8 cellular contexts compared by ENCODE assay signal in genomic region chr10:96833220-96834001, GRCh38. TPM values are rescaled to one million over a fixed set of nuclear protein-coding genes. Genes with fewer than 3 reads are reported as not detected.
DNase-seq lines count a peak whose midpoint lies in the region; ATAC-seq and TF ChIP-seq lines count a peak whose summit lies in the region.

No MANE protein-coding gene starts in this region.

- H3K36me3 ChIP-seq in KMS-11 (ENCODE audit: insufficient read depth): 0 out of 2 replicates have a peak, but pooled peaks cover 3% of the 10 kb centered on the region
- H3K36me3 ChIP-seq in fibroblast of lung (ENCODE audit: control insufficient read depth, insufficient read depth, low read length): no peaks in the 10 kb centered on the region

- H3K27me3 Mint-ChIP-seq in CD4-positive, alpha-beta T cell: no peaks in the 10 kb centered on the region
- no peaks in the 10 kb centered on the region for H3K27me3 Mint-ChIP-seq in activated CD4-positive, alpha-beta memory T cell treated with anti-CD3 and anti-CD28 coated beads, Interleukin-2, amount 10 ng/mL, durations not matched to agents 7 days and 5 days
- no peaks in the 10 kb centered on the region for H3K27me3 Mint-ChIP-seq in natural killer cell (ENCODE audit: low read depth in 2 of 2)

- POLR2A ChIA-PET in CD4-positive, alpha-beta T cell (lab: Charles Lee): interaction anchor here (0.6 to 1.5 kb wide), 5 partner anchors 11 to 744 kb away, joined by 3 to 7 read pairs (median 3); partner anchors contain the start of gene TM9SF3
- POLR2A ChIA-PET in activated CD4-positive, alpha-beta memory T cell treated with anti-CD3 and anti-CD28 coated beads, Interleukin-2, amount 10 ng/mL, durations not matched to agents 7 days and 5 days (lab: Charles Lee): interaction anchor here (0.7 to 1.6 kb wide), 8 partner anchors 8 to 1558 kb away, joined by 3 to 7 read pairs (median 3); partner anchors contain the start of genes R3HCC1L and ZNF518A

- peak overlapping the region; percentile 96 for H3K4me3 Mint-ChIP-seq in CD4-positive, alpha-beta T cell
- H3K4me3 Mint-ChIP-seq in activated CD4-positive, alpha-beta memory T cell treated with anti-CD3 and anti-CD28 coated beads, Interleukin-2, amount 10 ng/mL, durations not matched to agents 7 days and 5 days: peak overlapping the region; percentile 85
- peak overlapping the region; percentile 93 for H3K4me3 Mint-ChIP-seq in natural killer cell

- peak overlapping the region; percentile 4 for H3K27ac ChIP-seq in CD4-positive, alpha-beta T cell (ENCODE audit: low read depth, low read length)
- H3K27ac ChIP-seq in KMS-11 (peak overlapping the region; percentile 21; the same call in 1 of the 2 replicates), fibroblast of lung (ENCODE audit: insufficient read depth, low read length) (peak overlapping the region; percentile 26)

- H3K4me1 ChIP-seq in KMS-11 (ENCODE audit: low read depth, poor library complexity, severe bottlenecking) (peaks cover 56% of the 10 kb centered on the region), fibroblast of lung (ENCODE audit: control insufficient read depth, extremely low read depth, insufficient read depth, low read length) (peaks cover 4% of the 10 kb centered on the region)

- H3K27me3 ChIP-seq in CD4-positive, alpha-beta T cell (ENCODE audit: control insufficient read depth, insufficient read depth, low read length): no peaks in the 10 kb centered on the region
- H3K27me3 ChIP-seq in KMS-11 (ENCODE audit: insufficient read depth, low read depth) (no peaks in the 10 kb centered on the region), fibroblast of lung (ENCODE audit: control insufficient read depth, insufficient read depth, low read length) (no peaks in the 10 kb centered on the region)

- H3K27ac Mint-ChIP-seq in CD4-positive, alpha-beta T cell: peak overlapping the region; percentile 90
- H3K27ac Mint-ChIP-seq in activated CD4-positive, alpha-beta memory T cell treated with anti-CD3 and anti-CD28 coated beads, Interleukin-2, amount 10 ng/mL, durations not matched to agents 7 days and 5 days: peak overlapping the region; percentile 75
- H3K27ac Mint-ChIP-seq in natural killer cell: peak overlapping the region; percentile 85 to 99

- no peaks in the 10 kb centered on the region for H3K9me3 Mint-ChIP-seq in CD4-positive, alpha-beta T cell
- no peaks in the 10 kb centered on the region for H3K9me3 Mint-ChIP-seq in activated CD4-positive, alpha-beta memory T cell treated with anti-CD3 and anti-CD28 coated beads, Interleukin-2, amount 10 ng/mL, durations not matched to agents 7 days and 5 days
- H3K9me3 Mint-ChIP-seq in natural killer cell: no peaks in the 10 kb centered on the region

- no peak for TF ChIP-seq CTCF in CD4-positive, alpha-beta T cell (IDR thresholded peaks at IDR 0.05)
- no peak for TF ChIP-seq CTCF in KMS-11 (conservative IDR thresholded peaks at IDR 0.05; ENCODE audit: low read depth, low read length)
- no peak for TF ChIP-seq CTCF in fibroblast of lung (conservative IDR thresholded peaks at IDR 0.05 in 1 of 2, IDR thresholded peaks at IDR 0.05 in 1 of 2; ENCODE audit: low read depth in 1 of 2, low read length in 2 of 2)
- TF ChIP-seq CTCF in natural killer cell (IDR thresholded peaks at IDR 0.05): no peak
- TF ChIP-seq CTCF in GM20000 (IDR thresholded peaks at IDR 0.05; ENCODE audit: extremely low read depth, missing control alignments): no peak

- CTCF ChIA-PET in CD4-positive, alpha-beta T cell (lab: Charles Lee): interaction anchor here (0.8 kb wide), 1 partner anchor 36 kb away, joined by 3 read pairs; no protein-coding TSS in a partner anchor
- CTCF ChIA-PET in activated CD4-positive, alpha-beta memory T cell treated with anti-CD3 and anti-CD28 coated beads, Interleukin-2, amount 10 ng/mL, durations not matched to agents 7 days and 5 days (lab: Charles Lee): no interaction called here

- H3K4me1 Mint-ChIP-seq in CD4-positive, alpha-beta T cell (ENCODE audit: low read depth): peaks cover 65% of the 10 kb centered on the region
- peaks cover 49% of the 10 kb centered on the region for H3K4me1 Mint-ChIP-seq in activated CD4-positive, alpha-beta memory T cell treated with anti-CD3 and anti-CD28 coated beads, Interleukin-2, amount 10 ng/mL, durations not matched to agents 7 days and 5 days
- H3K4me1 Mint-ChIP-seq in natural killer cell: peaks cover 45 to 54% of the 10 kb centered on the region in 2 donors

- H3K79me2 ChIP-seq in KMS-11 (ENCODE audit: insufficient read depth, low read depth): peaks cover 56% of the 10 kb centered on the region
- H3K79me2 ChIP-seq in fibroblast of lung (ENCODE audit: control insufficient read depth, insufficient read depth, low read length): peaks cover 56% of the 10 kb centered on the region

- peak overlapping the region; percentile 45; the same call in 1 of the 2 replicates for H3K9ac ChIP-seq in KMS-11
- peak overlapping the region; percentile 67 for H3K9ac ChIP-seq in fibroblast of lung (ENCODE audit: insufficient read depth, low read length)

- peaks cover 26% of the 10 kb centered on the region for H3K36me3 Mint-ChIP-seq in CD4-positive, alpha-beta T cell (ENCODE audit: low read depth)
- peaks cover 17% of the 10 kb centered on the region for H3K36me3 Mint-ChIP-seq in activated CD4-positive, alpha-beta memory T cell treated with anti-CD3 and anti-CD28 coated beads, Interleukin-2, amount 10 ng/mL, durations not matched to agents 7 days and 5 days (ENCODE audit: low read depth)
- H3K36me3 Mint-ChIP-seq in natural killer cell: no peaks in the 10 kb centered on the region

- DNase-seq in CD4-positive, alpha-beta T cell: peak in 3 of 10 experiments; percentile 3 to 12 (median 10)
- peak; percentile 22 for DNase-seq in activated CD4-positive, alpha-beta memory T cell treated with anti-CD3 and anti-CD28 coated beads, Interleukin-2, amount 10 ng/mL, durations not matched to agents 7 days and 5 days
- peak; percentile 23 to 54 for DNase-seq in fibroblast of lung (ENCODE audit: low read depth in 2 of 2)
- peak; percentile 27 for DNase-seq in natural killer cell
- DNase-seq in GM20000 (ENCODE audit: low spot score): no peak

- H3K4me2 ChIP-seq in KMS-11 (peak overlapping the region; percentile 96), fibroblast of lung (ENCODE audit: extremely low read depth, insufficient read depth, low read length) (peak overlapping the region; percentile 36)

- intact Hi-C loops in CD4-positive, alpha-beta T cell (cut with DNase I, micrococcal nuclease): loop anchor here (5.0 to 10.0 kb wide), 5 partner anchors 246 to 1301 kb away; partner anchors contain the start of genes MMS19 (in 1 of the 2), R3HCC1L (in 1 of the 2), TM9SF3 (in 1 of the 2) and UBTD1 (in 1 of the 2)
- intact Hi-C loops in natural killer cell (cut with micrococcal nuclease): loop anchor here (2.0 to 5.0 kb wide), 2 partner anchors 247 to 459 kb away; partner anchors contain the start of genes ARHGAP19 and TM9SF3

- ATAC-seq in CD4-positive, alpha-beta T cell (ENCODE audit: poor library complexity): no peak
- ATAC-seq in GM21360 (IDR thresholded peaks at IDR 0.05; ENCODE audit: unreplicated experiment) (peak; percentile 1), natural killer cell (no peak), HG03469 (IDR thresholded peaks at IDR 0.05; ENCODE audit: unreplicated experiment) (no peak)

- H4K20me1 ChIP-seq in KMS-11 (ENCODE audit: insufficient read depth) (peaks cover 10% of the 10 kb centered on the region; the same call in 1 of the 2 replicates), fibroblast of lung (ENCODE audit: control insufficient read depth, extremely low read depth, insufficient read depth, low read length) (no peaks in the 10 kb centered on the region)

- H3K9me3 ChIP-seq in CD4-positive, alpha-beta T cell (ENCODE audit: control insufficient read depth, low read length): no peaks in the 10 kb centered on the region
- H3K9me3 ChIP-seq in fibroblast of lung (ENCODE audit: control insufficient read depth, insufficient read depth, low read depth, low read length): no peaks in the 10 kb centered on the region

- no peak overlapping the region for H3K4me3 ChIP-seq in KMS-11 (IDR thresholded peaks at IDR 0.05; ENCODE audit: insufficient read depth, low read depth, low read length)
- peak overlapping the region; percentile 32 to 90 (median 68) for H3K4me3 ChIP-seq in fibroblast of lung (replicated peaks in 1 of 4; ENCODE audit: control extremely low read depth in 1 of 4, insufficient read depth in 1 of 4, low read depth in 3 of 4, low read length in 4 of 4)

- peak overlapping the region; percentile 43 for H2AFZ ChIP-seq in KMS-11 (ENCODE audit: low read depth)
- no peak overlapping the region for H2AFZ ChIP-seq in fibroblast of lung (ENCODE audit: low read length)

RNA-seq across cellular contexts. Expression of gene LCOR, which starts 1.3 kb away (rescaled TPM):
- total RNA-seq in CD4-positive, alpha-beta T cell: 10 to 100 TPM; 46.0 to 56.0 TPM
- 10 to 100 TPM; 25.2 to 25.7 TPM for total RNA-seq in activated CD4-positive, alpha-beta memory T cell treated with anti-CD3 and anti-CD28 coated beads, Interleukin-2, amount 10 ng/mL, durations not matched to agents 7 days and 5 days
- total RNA-seq in fibroblast of lung: 10.3 and 15.7 TPM in 2 replicates
- 15.0 and 15.2 TPM in 2 replicates for polyA plus RNA-seq in fibroblast of lung
- 5.0 and 5.9 TPM in 2 replicates for polyA plus RNA-seq in fibroblast of lung (2012)
- polyA minus RNA-seq in fibroblast of lung (ENCODE audit: low replicate concordance): 12.1 and 20.6 TPM in 2 replicates
- 10 to 100 TPM; 68.5 to 92.4 (median 87.7) TPM for total RNA-seq in natural killer cell
